In genomic region chr1:20507248-20507563, GRCh38 we compare ENCODE assay signal across 8 cellular contexts. TPM values are rescaled to one million over a fixed set of nuclear protein-coding genes. Genes with fewer than 3 reads are reported as not detected.
DNase-seq lines count a peak whose midpoint lies in the region; ATAC-seq and TF ChIP-seq lines count a peak whose summit lies in the region.

No MANE protein-coding gene starts in this region.

- H3K27ac ChIP-seq in RWPE1: peak overlapping the region; percentile 82
- peak overlapping the region; percentile 80 to 90 (median 90) for H3K27ac ChIP-seq in gastrocnemius medialis

- TF ChIP-seq CTCF in RWPE1 (conservative IDR thresholded peaks at IDR 0.05; ENCODE audit: low read depth): no peak
- no peak for TF ChIP-seq CTCF in fibroblast of the aortic adventitia (IDR thresholded peaks at IDR 0.05; ENCODE audit: insufficient read depth, low read length)
- no peak for TF ChIP-seq CTCF in gastrocnemius medialis (IDR thresholded peaks at IDR 0.05 in 4 of 5, conservative IDR thresholded peaks at IDR 0.05 in 1 of 5)

- no peak for TF ChIP-seq POLR2A in gastrocnemius medialis (IDR thresholded peaks at IDR 0.05)

- H3K4me3 ChIP-seq in fibroblast of the aortic adventitia (ENCODE audit: low read depth, low read length) (peak overlapping the region; percentile 94), gastrocnemius medialis (peak overlapping the region; percentile 70 to 99 (median 86))

- H3K36me3 Mint-ChIP-seq in stimulated activated naive CD8-positive, alpha-beta T cell treated with anti-CD3 and anti-CD28 coated beads, Interleukin-15, Interleukin-2, amounts not matched to agents 100 ng/mL and 50 ng/mL, for 24 hours (ENCODE audit: low read depth): peaks cover 5% of the 10 kb centered on the region

- peak overlapping the region; percentile 89 for H3K27ac Mint-ChIP-seq in stimulated activated naive CD8-positive, alpha-beta T cell treated with anti-CD3 and anti-CD28 coated beads, Interleukin-15, Interleukin-2, amounts not matched to agents 100 ng/mL and 50 ng/mL, for 24 hours

- POLR2A ChIA-PET in RWPE1 (lab: Yijun Ruan, JAX; ENCODE audit: low non-redundant PET): no interaction called here

- ATAC-seq in stimulated activated naive CD8-positive, alpha-beta T cell treated with anti-CD3 and anti-CD28 coated beads, Interleukin-15, Interleukin-2, amounts not matched to agents 100 U/mL and 50 U/mL, for 24 hours: no peak
- peak; percentile 11 to 14 for ATAC-seq in gastrocnemius medialis

- H3K27me3 ChIP-seq in gastrocnemius medialis: no peaks in the 10 kb centered on the region

- peak overlapping the region; percentile 94 for H3K4me3 Mint-ChIP-seq in stimulated activated naive CD8-positive, alpha-beta T cell treated with anti-CD3 and anti-CD28 coated beads, Interleukin-15, Interleukin-2, amounts not matched to agents 100 ng/mL and 50 ng/mL, for 24 hours

- CTCF ChIA-PET in RWPE1 (lab: Yijun Ruan, JAX): interaction anchor here (0.6 kb wide), 1 partner anchor 295 kb away, joined by 9 read pairs; no protein-coding TSS in a partner anchor

- peaks cover 0 to 20% of the 10 kb centered on the region in 2 donors for H3K36me3 ChIP-seq in gastrocnemius medialis

- no peaks in the 10 kb centered on the region for H3K9me3 Mint-ChIP-seq in stimulated activated naive CD8-positive, alpha-beta T cell treated with anti-CD3 and anti-CD28 coated beads, Interleukin-15, Interleukin-2, amounts not matched to agents 100 ng/mL and 50 ng/mL, for 24 hours

- no peaks in the 10 kb centered on the region for H3K9me3 ChIP-seq in gastrocnemius medialis

- DNase-seq in stimulated activated naive CD8-positive, alpha-beta T cell treated with anti-CD3 and anti-CD28 coated beads, Interleukin-15, Interleukin-2, amounts not matched to agents 100 U/mL and 50 U/mL, for 24 hours: no peak
- DNase-seq in RWPE1 (ENCODE audit: low spot score) (no peak), fibroblast of the aortic adventitia (ENCODE audit: low read depth) (no peak), gastrocnemius medialis (no peak), NAMALWA (ENCODE audit: low spot score) (no peak), activated gamma-delta T cell (lab: John Stamatoyannopoulos, UW) (no peak)
- no peak for DNase-seq in stimulated activated CD8-positive, alpha-beta memory T cell treated with anti-CD3 and anti-CD28 coated beads, Interleukin-4, amount 100 ng/mL, for 48 hours

- intact Hi-C loops in gastrocnemius medialis (cut with DNase I; ENCODE audit: low total_unique reads): loop anchor here (5.0 kb wide), 1 partner anchor 125 kb away; the partner anchor contains the start of gene PINK1

- in situ Hi-C loops in gastrocnemius medialis (cut with MboI; ENCODE audit: low sequenced_read_pairs in 4 of 4): no loop called here

- H3K4me1 ChIP-seq in gastrocnemius medialis: peaks cover 40 to 50% of the 10 kb centered on the region in 2 donors

- H3K27me3 Mint-ChIP-seq in stimulated activated naive CD8-positive, alpha-beta T cell treated with anti-CD3 and anti-CD28 coated beads, Interleukin-15, Interleukin-2, amounts not matched to agents 100 ng/mL and 50 ng/mL, for 24 hours: no peaks in the 10 kb centered on the region

- H3K4me1 Mint-ChIP-seq in stimulated activated naive CD8-positive, alpha-beta T cell treated with anti-CD3 and anti-CD28 coated beads, Interleukin-15, Interleukin-2, amounts not matched to agents 100 ng/mL and 50 ng/mL, for 24 hours (ENCODE audit: low read depth): peaks cover 28% of the 10 kb centered on the region

RNA-seq across cellular contexts. Expression of gene MUL1, which starts 0.7 kb away (rescaled TPM):
- total RNA-seq in fibroblast of the aortic adventitia (ENCODE audit: low replicate concordance): 23.7 and 24.4 TPM in 2 replicates
- 10 to 100 TPM; 32.8 to 44.5 (median 38.8) TPM for total RNA-seq in gastrocnemius medialis

RNA-seq across cellular contexts. Expression of gene CAMK2N1, which starts 21.2 kb away (rescaled TPM):
- total RNA-seq in fibroblast of the aortic adventitia (ENCODE audit: low replicate concordance): 5.2 and 28.5 TPM in 2 replicates
- 1 to 10 TPM; 1.3 to 2.5 (median 1.5) TPM for total RNA-seq in gastrocnemius medialis

RNA-seq across cellular contexts. Expression of gene FAM43B, which starts 45.2 kb away (rescaled TPM):
- total RNA-seq in fibroblast of the aortic adventitia (ENCODE audit: low replicate concordance) (0.90 TPM in 1 of 2 replicates, not detected in the other), gastrocnemius medialis (under 1 TPM in 2 of 4 donors, not detected in 2; 0.09 to 0.10 TPM)
